Comparison of ENCODE assay signal across 8 cellular contexts in the genomic region with DNA sequence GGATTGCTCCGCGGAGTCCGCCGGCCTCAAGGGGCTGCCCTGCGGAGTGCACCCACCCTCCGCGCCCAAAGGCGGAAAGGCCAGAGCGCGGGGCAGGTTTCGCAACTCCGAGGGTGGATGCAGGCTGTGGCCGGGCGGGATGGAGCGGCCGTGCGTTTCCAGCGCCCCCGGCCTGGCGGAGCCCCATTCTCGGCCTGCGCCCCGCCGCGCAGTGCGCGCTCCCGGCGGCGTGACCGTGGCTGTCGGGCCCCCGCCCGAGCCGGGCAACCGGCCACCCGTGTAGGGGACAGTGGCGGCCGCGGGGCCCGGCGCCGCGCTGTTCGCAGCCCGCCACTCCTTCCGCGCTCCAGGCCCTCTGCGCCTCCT. TPM values are rescaled to one million over a fixed set of nuclear protein-coding genes. Genes with fewer than 3 reads are reported as not detected.
DNase-seq lines count a peak whose midpoint lies in the region; ATAC-seq and TF ChIP-seq lines count a peak whose summit lies in the region.

No MANE protein-coding gene starts in this region.

- H3K27ac ChIP-seq in lower lobe of right lung (peak overlapping the region; percentile 99), tibial artery (peak overlapping the region; percentile 96 to 100)

- H3K36me3 ChIP-seq in lower lobe of right lung (no peaks in the 10 kb centered on the region), tibial artery (no peaks in the 10 kb centered on the region)

- no peaks in the 10 kb centered on the region for H3K9me3 Mint-ChIP-seq in Calu3 (ENCODE audit: low read depth, unreplicated experiment)

- TF ChIP-seq CTCF in Calu3 (IDR thresholded peaks at IDR 0.05; ENCODE audit: unreplicated experiment) = no peak
- no peak for TF ChIP-seq CTCF in choroid plexus epithelial cell (conservative IDR thresholded peaks at IDR 0.05; ENCODE audit: low read depth, low read length)
- no peak for TF ChIP-seq CTCF in lower lobe of right lung (IDR thresholded peaks at IDR 0.05)
- no peak for TF ChIP-seq CTCF in tibial artery (IDR thresholded peaks at IDR 0.05)

- peak overlapping the region; percentile 90 for H3K4me3 Mint-ChIP-seq in Calu3 (ENCODE audit: low read depth, unreplicated experiment)

- peak overlapping the region; percentile 89 for H3K4me3 ChIP-seq in choroid plexus epithelial cell (ENCODE audit: low read depth, low read length)
- H3K4me3 ChIP-seq in lower lobe of right lung = peak overlapping the region; percentile 79
- peak overlapping the region; percentile 78 to 98 for H3K4me3 ChIP-seq in tibial artery

- CTCF ChIA-PET in Calu3 (lab: Charles Lee) = interaction anchor here (1.1 kb wide), 1 partner anchor 78 kb away, joined by 4 read pairs; no protein-coding TSS in a partner anchor

- H3K4me1 ChIP-seq in lower lobe of right lung (peaks cover 76% of the 10 kb centered on the region), tibial artery (peaks cover 0 to 53% (median 30%) of the 10 kb centered on the region in 4 donors)

- DNase-seq in Calu3 = peak; percentile 17
- DNase-seq in NCI-H460 (ENCODE audit: extremely low read depth, low read depth) = peak; percentile 16
- DNase-seq in choroid plexus epithelial cell (ENCODE audit: low read depth) = no peak
- peak; percentile 76 for DNase-seq in lower lobe of right lung
- peak; percentile 44 to 81 for DNase-seq in tibial artery
- no peak for DNase-seq in DMS153 treated with DMSO at 0.1 percent for 48 hours (lab: John Stamatoyannopoulos, UW; ENCODE audit: unreplicated experiment)
- DNase-seq in NCI-H345 treated with DMSO at 0.1 percent for 48 hours (lab: John Stamatoyannopoulos, UW; ENCODE audit: unreplicated experiment) = no peak

- intact Hi-C loops in Calu3 (cut with micrococcal nuclease; ENCODE audit: unreplicated experiment) (no loop called here), lower lobe of right lung (cut with DNase I) (no loop called here), tibial artery (cut with DNase I; ENCODE audit: low total_unique reads) (loop anchor here (5.0 to 10.0 kb wide), 3 partner anchors 61 to 261 kb away; partner anchors contain the start of gene RAB33B)

- H3K36me3 Mint-ChIP-seq in Calu3 (ENCODE audit: insufficient read depth, unreplicated experiment) = peaks cover 35% of the 10 kb centered on the region

- H3K27me3 Mint-ChIP-seq in Calu3 (ENCODE audit: unreplicated experiment) = no peaks in the 10 kb centered on the region

- ATAC-seq in GM21576 (IDR thresholded peaks at IDR 0.05; ENCODE audit: unreplicated experiment) (peak; percentile 15), lower lobe of right lung (peak; percentile 54 to 58)

- H3K27me3 ChIP-seq in lower lobe of right lung (ENCODE audit: low read depth) = no peaks in the 10 kb centered on the region
- H3K27me3 ChIP-seq in tibial artery = no peaks in the 10 kb centered on the region

- H3K27ac Mint-ChIP-seq in Calu3 (ENCODE audit: unreplicated experiment) = peak overlapping the region; percentile 62

- no peaks in the 10 kb centered on the region for H3K9me3 ChIP-seq in lower lobe of right lung
- H3K9me3 ChIP-seq in tibial artery = no peaks in the 10 kb centered on the region

- peaks cover 25% of the 10 kb centered on the region for H3K4me1 Mint-ChIP-seq in Calu3 (ENCODE audit: low read depth, unreplicated experiment)

- no TSS peak for BruUV-seq in Calu3 (replicated peaks; lab: Mats Ljungman, UMichigan)

RNA-seq across cellular contexts. Expression of gene SETD7, which starts 0.3 kb away (rescaled TPM):
- 16.2 and 16.4 TPM in 2 replicates for total RNA-seq in Calu3 (2022)
- total RNA-seq in NCI-H460 (2014; rRNA removed; shearing (Covaris generic)) = 50.8 and 58.7 TPM in 2 replicates
- 28.8 and 41.0 TPM in 2 replicates for polyA plus RNA-seq in NCI-H460 (2014; cell fraction: nucleus; rRNA removed)
- total RNA-seq in lower lobe of right lung = 39.4 TPM

Comparison
In these comparisons a context has a peak if more than half of its experiments do, and no peak if none do; other contexts are left out.
1. DNase-seq: peak in Calu3 (single experiment), NCI-H460 (single experiment), lower lobe of right lung (single experiment) and tibial artery (2 of 2); none in choroid plexus epithelial cell (single experiment), DMS153 treated with DMSO at 0.1 percent for 48 hours (single experiment) and NCI-H345 treated with DMSO at 0.1 percent for 48 hours (single experiment).
2. Peak in every context shown above with its lines, with median percentiles within 50 percentile points of each other: H3K4me3 ChIP-seq.